ENCODE assay signal across 8 cellular contexts in genomic region chr11:72430743-72431570, GRCh38. TPM values are rescaled to one million over a fixed set of nuclear protein-coding genes. Genes with fewer than 3 reads are reported as not detected.
DNase-seq lines count a peak whose midpoint lies in the region; ATAC-seq, FAIRE-seq and TF ChIP-seq lines count a peak whose summit lies in the region.

No MANE protein-coding gene starts in this region.

- peak; percentile 82 for FAIRE-seq in GM12878 (lab: Jason Lieb, UNC)

- no peaks in the 10 kb centered on the region for H3K9me3 ChIP-seq in DND-41 (ENCODE audit: insufficient read depth, low read length, severe bottlenecking)
- H3K9me3 ChIP-seq in GM12878 (replicated peaks; ENCODE audit: control insufficient read depth, insufficient read depth, low read length), result no peaks in the 10 kb centered on the region

- POLR2A ChIA-PET in GM12878 (lab: Charles Lee), result interaction anchor here (0.5 to 1.3 kb wide), 4 partner anchors 287 to 583 kb away, joined by 3 to 5 read pairs (median 3); no protein-coding TSS in a partner anchor

- intact Hi-C loops in GM12878 (cut with micrococcal nuclease; ENCODE audit: unreplicated experiment), result loop anchor here (2.0 to 5.0 kb wide), 7 partner anchors 99 to 404 kb away; partner anchors contain the start of gene INPPL1

- CTCF ChIA-PET in GM12878 (lab: Yijun Ruan, JAX), result interaction anchor here (0.6 to 9.1 kb wide), 93 partner anchors 9 to 631 kb away, joined by 3 to 378 read pairs (median 5); partner anchors contain the start of genes ANAPC15, INPPL1, RNF121 and XNDC1N

- DNase-seq in DND-41 (peak; percentile 30), KBM-7 (peak; percentile 71), SK-MEL-5 (ENCODE audit: low read depth, low spot score) (peak; percentile 82), GM12878 (ENCODE audit: low read depth, low spot score) (no peak), iPS-NIHi11 (ENCODE audit: low spot score) (peak; percentile 74)
- peak; percentile 47 for DNase-seq in stimulated activated CD4-positive, alpha-beta T cell treated with anti-CD3 and anti-CD28 coated beads, Interleukin-15, amount 100 ng/mL, for 24 hours

- no peaks in the 10 kb centered on the region for H3K27me3 ChIP-seq in DND-41 (ENCODE audit: insufficient read depth, low read length, poor library complexity)
- no peaks in the 10 kb centered on the region for H3K27me3 ChIP-seq in GM12878 (replicated peaks in 1 of 2; ENCODE audit: control insufficient read depth in 2 of 2, insufficient read depth in 2 of 2, low read length in 1 of 2)

- H4K20me1 ChIP-seq in DND-41 (ENCODE audit: insufficient read depth, low read length) (peaks cover 17% of the 10 kb centered on the region; the same call in 1 of the 2 replicates), GM12878 (ENCODE audit: control insufficient read depth, insufficient read depth) (0 out of 2 replicates have a peak, but pooled peaks cover 5% of the 10 kb centered on the region)

- RAD21 ChIA-PET in GM12878 (lab: Charles Lee; ENCODE audit: unreplicated experiment), result interaction anchor here (0.7 to 3.6 kb wide), 55 partner anchors 9 to 631 kb away, joined by 3 to 53 read pairs (median 5); partner anchors contain the start of genes ANAPC15, INPPL1 and XNDC1N

- peak overlapping the region; percentile 92; the same call in 1 of the 2 replicates for H3K4me2 ChIP-seq in DND-41 (ENCODE audit: insufficient read depth, low read length)
- peak overlapping the region; percentile 84 for H3K4me2 ChIP-seq in GM12878 (ENCODE audit: control insufficient read depth, insufficient read depth)

- H3K4me1 ChIP-seq in DND-41 (ENCODE audit: insufficient read depth, low read length) (peaks cover 36% of the 10 kb centered on the region), GM12878 (ENCODE audit: control insufficient read depth, insufficient read depth, low read length) (peaks cover 12% of the 10 kb centered on the region)

- ATAC-seq in DND-41 (ENCODE audit: insufficient read depth, low read depth) (no peak), GM12878 (peak; percentile 63), GM18511 (IDR thresholded peaks at IDR 0.05; ENCODE audit: unreplicated experiment) (no peak), GM19455 (IDR thresholded peaks at IDR 0.05; ENCODE audit: unreplicated experiment) (no peak)

- H2AFZ ChIP-seq in DND-41 (ENCODE audit: low read depth, low read length) (no peak overlapping the region), GM12878 (ENCODE audit: control insufficient read depth, low read depth, low read length) (peak overlapping the region; percentile 91)

- H3K4me3 ChIP-seq in DND-41 (ENCODE audit: low read depth in 1 of 2, low read length in 2 of 2) (no peak overlapping the region), GM12878 (no peak overlapping the region)

- no peak for TF ChIP-seq POLR2A in GM12878 (IDR thresholded peaks at IDR 0.05; ENCODE audit: low read depth, low read length)

- no TSS peak for BruUV-seq in GM12878 (replicated peaks; lab: Mats Ljungman, UMichigan)

- H3K79me2 ChIP-seq in DND-41 (ENCODE audit: insufficient read depth, low read length) (peaks cover 37% of the 10 kb centered on the region), GM12878 (ENCODE audit: control insufficient read depth, insufficient read depth, low read length) (peaks cover 11% of the 10 kb centered on the region)

- TF ChIP-seq EP300 in GM12878 (IDR thresholded peaks at IDR 0.05; ENCODE audit: borderline replicate concordance in 1 of 2, control insufficient read depth in 1 of 2, low read depth in 2 of 2, low read length in 2 of 2), result no peak

- 46% methylated on average over 6 of the region's 6 CpGs for WGBS in GM12878 (ENCODE audit: insufficient coverage, insufficient replicate concordance, low lambda C conversion rate, missing lambda C conversion rate)

- TF ChIP-seq CTCF in DND-41 (IDR thresholded peaks at IDR 0.05; ENCODE audit: borderline replicate concordance, extremely low read depth, low read length, poor library complexity, severe bottlenecking) (peak; percentile 63), GM12878 (IDR thresholded peaks at IDR 0.05 in 2 of 3, conservative IDR thresholded peaks at IDR 0.05 in 1 of 3; ENCODE audit: control insufficient read depth in 2 of 3, extremely low read depth in 1 of 3, insufficient read depth in 1 of 3, low read depth in 3 of 3, low read length in 3 of 3) (peak; percentile 79 to 94 (median 92))

- H3K36me3 ChIP-seq in DND-41 (ENCODE audit: insufficient read depth, low read length), result peaks cover 53% of the 10 kb centered on the region
- peaks cover 5 to 10% of the 10 kb centered on the region in 2 experiments; a peak in 3 of 4 replicates for H3K36me3 ChIP-seq in GM12878 (ENCODE audit: control insufficient read depth in 2 of 2, insufficient read depth in 2 of 2, low read length in 1 of 2)

- H3K27ac ChIP-seq in DND-41 (ENCODE audit: low read length) (0 out of 2 replicates have a peak overlapping the region, but pooled peaks have one; percentile 25), GM12878 (ENCODE audit: control insufficient read depth, insufficient read depth) (peak overlapping the region; percentile 24; the same call in 1 of the 2 replicates)

- in situ Hi-C loops in KBM-7 (cut with MboI; ENCODE audit: low pct_unique_long_range_greater_than_20kb, low sequenced_read_pairs) (loop anchor here (25.0 kb wide), 1 partner anchor 419 kb away; no protein-coding TSS in a partner anchor), SK-MEL-5 (cut with HindIII; ENCODE audit: low pct_unique_long_range_greater_than_20kb, low sequenced_read_pairs) (no loop called here), GM12878 (cut with MboI) (loop anchor here (5.0 to 10.0 kb wide), 2 partner anchors 409 to 636 kb away; no protein-coding TSS in a partner anchor)

- TF ChIP-seq RAD21 in GM12878 (IDR thresholded peaks at IDR 0.05; ENCODE audit: insufficient read depth, low read depth, low read length), result peak; percentile 89

- H3K9ac ChIP-seq in DND-41 (ENCODE audit: low read depth, low read length), result no peak overlapping the region
- peak overlapping the region; percentile 46; the same call in 1 of the 2 replicates for H3K9ac ChIP-seq in GM12878 (ENCODE audit: control insufficient read depth, insufficient read depth, low read length)

- SMC1A ChIA-PET in GM12878 (lab: Charles Lee; ENCODE audit: uncharacterized antibody, unreplicated experiment), result interaction anchor here (0.7 to 4.5 kb wide), 63 partner anchors 9 to 631 kb away, joined by 3 to 60 read pairs (median 4); partner anchors contain the start of gene ANAPC15

TF ChIP-seq in GM12878, 131 proteins besides CTCF, POLR2A, EP300 and RAD21 (continues in another document):
- TF ChIP-seq SMC3 (IDR thresholded peaks at IDR 0.05; ENCODE audit: borderline replicate concordance, low read length) (peak; percentile 76), BMI1 (IDR thresholded peaks at IDR 0.05; ENCODE audit: borderline replicate concordance) (no peak), RFX5 (IDR thresholded peaks at IDR 0.05; ENCODE audit: low read depth, low read length) (no peak), RAD51 (IDR thresholded peaks at IDR 0.05) (peak; percentile 91), FOXM1 (IDR thresholded peaks at IDR 0.05; ENCODE audit: low read depth, low read length) (0 out of 2 replicates have a peak, but pooled peaks have one; percentile 23), YY1 (IDR thresholded peaks at IDR 0.05; ENCODE audit: low read depth, low read length) (peak; percentile 70; the same call in 1 of the 2 replicates), RUNX3 (IDR thresholded peaks at IDR 0.05; ENCODE audit: low read length) (peak; percentile 60), RB1 (IDR thresholded peaks at IDR 0.05; ENCODE audit: borderline replicate concordance) (peak; percentile 48; the same call in 1 of the 2 replicates), WRNIP1 (IDR thresholded peaks at IDR 0.05; ENCODE audit: borderline replicate concordance, low read depth, low read length) (no peak; the same call in 1 of the 2 replicates)

RNA-seq across cellular contexts. Expression of gene CLPB, which starts 3.4 kb away (rescaled TPM):
- total RNA-seq in SK-MEL-5 (2014; rRNA removed; shearing (Covaris generic)), result 66.8 and 68.4 TPM in 2 replicates
- 37.3 and 40.8 TPM in 2 replicates for polyA plus RNA-seq in SK-MEL-5 (2015; cell fraction: cytosol; rRNA removed)
- 19.3 and 19.9 TPM in 2 replicates for polyA plus RNA-seq in SK-MEL-5 (2015; cell fraction: nucleus; rRNA removed)
- 37.7 and 41.8 TPM in 2 replicates for total RNA-seq in GM12878 (2013; cell fraction: nucleolus; rRNA removed)
- 34.0 and 35.8 TPM in 2 replicates for total RNA-seq in GM12878 (2014; rRNA removed)
- 22.2 and 23.2 TPM in 2 replicates for total RNA-seq in GM12878 (2014; rRNA removed; fragmentation: Illumina TruSeq; extraction: Trizol)
- total RNA-seq in GM12878 (2021), result 38.4 and 39.3 TPM in 2 replicates
- 10.4 TPM for polyA plus RNA-seq in GM12878 (2011; ENCODE audit: low read depth)
- 29.7 and 45.5 TPM in 2 replicates for polyA plus RNA-seq in GM12878 (2011; rRNA removed)
- 35.7 and 38.5 TPM in 2 replicates for polyA plus RNA-seq in GM12878 (2011; cell fraction: cytosol; rRNA removed)
- polyA plus RNA-seq in GM12878 (2011; cell fraction: nucleus; rRNA removed), result 91.3 and 99.7 TPM in 2 replicates
- 16.7 and 18.1 TPM in 2 replicates for polyA plus RNA-seq in GM12878 (2012)
- polyA plus RNA-seq in GM12878 (2014; fragmentation: Illumina TruSeq; extraction: Trizol), result 20.2 and 23.6 TPM in 2 replicates
- 10 to 100 TPM in 1 of 2 experiments, 1 to 10 TPM in 1; 8.0 to 12.4 TPM for polyA plus RNA-seq in GM12878 (2014; fragmentation: Nextera tagmentation; extraction: Ambion mirVana)
- polyA plus RNA-seq in GM12878 (2014; rRNA removed), result 21.7 and 24.4 TPM in 2 replicates
- 10 to 100 TPM; 25.4 to 31.3 TPM for polyA plus RNA-seq in GM12878 (2016; fragmentation: Nextera tagmentation; extraction: Ambion mirVana)
- polyA minus RNA-seq in GM12878 (2011; rRNA and poly(A)+ RNA removed), result 61.4 and 89.8 TPM in 2 replicates
- polyA minus RNA-seq in GM12878 (2011; cell fraction: cytosol; rRNA and poly(A)+ RNA removed), result 19.3 and 19.4 TPM in 2 replicates
- 25.8 and 33.1 TPM in 2 replicates for polyA minus RNA-seq in GM12878 (2011; cell fraction: nucleus; rRNA and poly(A)+ RNA removed)
